Comparison of ENCODE assay signal across 2 cellular contexts in genomic region chr16:67199808-67200198, GRCh38.
TF ChIP-seq lines count a peak whose summit lies in the region.

No MANE protein-coding gene starts in this region.

TF ChIP-seq in SK-N-SH, 30 proteins besides CTCF, POLR2A, EP300 and RAD21 (continued from another document):
- no peak for TF ChIP-seq ZBTB33 (IDR thresholded peaks at IDR 0.05; ENCODE audit: borderline replicate concordance, low read depth)
- TF ChIP-seq IRF3 (IDR thresholded peaks at IDR 0.05; ENCODE audit: low read depth, low read length): no peak
- no peak for TF ChIP-seq RFX5 (IDR thresholded peaks at IDR 0.05; ENCODE audit: low read length)
- no peak for TF ChIP-seq GABPA (IDR thresholded peaks at IDR 0.05; ENCODE audit: low read depth)
- TF ChIP-seq FOXJ3 (CRISPR knock-in tag; IDR thresholded peaks at IDR 0.05): no peak
- no peak for TF ChIP-seq RXRA (IDR thresholded peaks at IDR 0.05; ENCODE audit: borderline replicate concordance, low read depth)
- no peak for TF ChIP-seq RCOR1 (IDR thresholded peaks at IDR 0.05; ENCODE audit: low read length)
- TF ChIP-seq SMC3 (IDR thresholded peaks at IDR 0.05; ENCODE audit: low read depth, low read length): no peak
- TF ChIP-seq TEAD4 (IDR thresholded peaks at IDR 0.05; ENCODE audit: borderline replicate concordance, insufficient read depth): no peak
TF ChIP-seq in SK-N-SH: peak in this region for 0.

TF ChIP-seq in SK-N-SH treated with all-trans-retinoic acid at 6 μM for 48 hours, 23 proteins besides CTCF, POLR2A, EP300 and RAD21 (continued from another document):
- no peak for TF ChIP-seq CREB5 (CRISPR knock-in tag; IDR thresholded peaks at IDR 0.05; ENCODE audit: low read depth)
- TF ChIP-seq ZFP30 (CRISPR knock-in tag; IDR thresholded peaks at IDR 0.05): no peak
- TF ChIP-seq ZNF565 (CRISPR knock-in tag; conservative IDR thresholded peaks at IDR 0.05; ENCODE audit: low read depth): no peak
- no peak for TF ChIP-seq ZNF8 (CRISPR knock-in tag; IDR thresholded peaks at IDR 0.05)
- TF ChIP-seq ISL1 (CRISPR knock-in tag; IDR thresholded peaks at IDR 0.05): no peak
- no peak for TF ChIP-seq ESRRG (CRISPR knock-in tag; IDR thresholded peaks at IDR 0.05)
TF ChIP-seq in SK-N-SH treated with all-trans-retinoic acid at 6 μM for 48 hours: peak in this region for 0.
